ENCODE assay signal across 7 cellular contexts in genomic region chr19:17216058-17216670, GRCh38. TPM values are rescaled to one million over a fixed set of nuclear protein-coding genes. Genes with fewer than 3 reads are reported as not detected.
DNase-seq lines count a peak whose midpoint lies in the region; ATAC-seq and TF ChIP-seq lines count a peak whose summit lies in the region.

No MANE protein-coding gene starts in this region.

- H3K9ac ChIP-seq in SK-N-SH: peak overlapping the region; percentile 79

- TF ChIP-seq RAD21 in SK-N-SH (IDR thresholded peaks at IDR 0.05; ENCODE audit: low read length): no peak

- ATAC-seq in foreskin keratinocyte (no peak), HG02610 (IDR thresholded peaks at IDR 0.05; ENCODE audit: unreplicated experiment) (no peak)

- DNase-seq in HAP-1 (ENCODE audit: low spot score in 2 of 2): no peak
- DNase-seq in SK-N-SH: peak; percentile 66
- DNase-seq in fibroblast of pulmonary artery (ENCODE audit: low read depth): no peak
- DNase-seq in foreskin keratinocyte: no peak
- DNase-seq in SK-N-DZ (ENCODE audit: low spot score): no peak

- no peak for TF ChIP-seq EP300 in SK-N-SH (IDR thresholded peaks at IDR 0.05; ENCODE audit: borderline replicate concordance in 1 of 2, low read depth in 1 of 2, low read length in 1 of 2)

- TF ChIP-seq CTCF in SK-N-SH (IDR thresholded peaks at IDR 0.05) (no peak), fibroblast of pulmonary artery (IDR thresholded peaks at IDR 0.05; ENCODE audit: low read length, missing control alignments) (no peak), foreskin keratinocyte (conservative IDR thresholded peaks at IDR 0.05) (no peak)

- H4K20me1 ChIP-seq in SK-N-SH (ENCODE audit: insufficient read depth): no peaks in the 10 kb centered on the region

- POLR2A ChIA-PET in SK-N-SH (lab: Yijun Ruan, JAX): interaction anchor here (0.6 to 2.9 kb wide), 11 partner anchors 8 to 169 kb away, joined by 3 to 33 read pairs (median 5); partner anchors contain the start of genes ANKLE1, BABAM1 and OCEL1

- in situ Hi-C loops in HAP-1 (cut with MboI; ENCODE audit: low sequenced_read_pairs): no loop called here

- CTCF ChIA-PET in SK-N-SH (lab: Yijun Ruan, JAX): interaction anchor here (1.4 to 2.6 kb wide), 5 partner anchors 10 to 66 kb away, joined by 4 to 21 read pairs (median 8); partner anchors contain the start of genes ANKLE1 and OCEL1

- H3K4me1 ChIP-seq in HAP-1 (peaks cover 11% of the 10 kb centered on the region), SK-N-SH (ENCODE audit: control insufficient read depth in 1 of 2, insufficient read depth in 2 of 2, low read depth in 1 of 2, low read length in 1 of 2) (peaks cover 5 to 14% of the 10 kb centered on the region in 2 experiments), foreskin keratinocyte (no peaks in the 10 kb centered on the region)

- H3K27me3 ChIP-seq in HAP-1 (ENCODE audit: low read depth) (no peaks in the 10 kb centered on the region), SK-N-SH (ENCODE audit: insufficient read depth) (no peaks in the 10 kb centered on the region), foreskin keratinocyte (no peaks in the 10 kb centered on the region)

- H3F3A ChIP-seq in SK-N-SH (replicated peaks; ENCODE audit: insufficient read depth): peaks cover 14% of the 10 kb centered on the region

- peaks cover 10% of the 10 kb centered on the region; the same call in 1 of the 2 replicates for H3K79me2 ChIP-seq in SK-N-SH (ENCODE audit: insufficient read depth)

- H3K9me2 ChIP-seq in SK-N-SH: no peaks in the 10 kb centered on the region

- H3K4me2 ChIP-seq in SK-N-SH: peak overlapping the region; percentile 84

- H3K4me3 ChIP-seq in HAP-1 (peak overlapping the region; percentile 85), SK-N-SH (ENCODE audit: low read depth in 2 of 2, low read length in 1 of 2) (peak overlapping the region; percentile 71 to 73), fibroblast of pulmonary artery (replicated peaks; ENCODE audit: low read depth, low read length) (peak overlapping the region; percentile 72), skin epidermis (peak overlapping the region in 5 of 7 experiments; percentile 51 to 68 (median 60))

- H3K27ac ChIP-seq in SK-N-SH (ENCODE audit: low read depth in 2 of 2, low read length in 1 of 2): peak overlapping the region; percentile 80 to 89; a peak in 3 of 4 replicates
- peak overlapping the region in 8 of 21 experiments; percentile 89 to 97 (median 94) for H3K27ac ChIP-seq in skin epidermis
- no peak overlapping the region for H3K27ac ChIP-seq in foreskin keratinocyte

- no peak overlapping the region; the same call in 1 of the 2 replicates for H2AFZ ChIP-seq in SK-N-SH (ENCODE audit: low read depth)

- H3K9me3 ChIP-seq in HAP-1: no peaks in the 10 kb centered on the region
- no peaks in the 10 kb centered on the region for H3K9me3 ChIP-seq in SK-N-SH

- H3K36me3 ChIP-seq in HAP-1 (replicated peaks): peaks cover 16% of the 10 kb centered on the region; the same call in 1 of the 2 replicates
- H3K36me3 ChIP-seq in SK-N-SH (replicated peaks in 1 of 2; ENCODE audit: control insufficient read depth in 1 of 2, insufficient read depth in 2 of 2, low read length in 1 of 2): peaks cover 17 to 18% of the 10 kb centered on the region in 2 experiments

- WGBS in SK-N-SH (ENCODE audit: low lambda C conversion rate): 31% methylated on average over 10 of the region's 13 CpGs

TF ChIP-seq in SK-N-SH, 30 proteins besides CTCF, POLR2A, EP300 and RAD21:
- TF ChIP-seq NFIC (IDR thresholded peaks at IDR 0.05; ENCODE audit: borderline replicate concordance) (peak; percentile 65), MXI1 (IDR thresholded peaks at IDR 0.05; ENCODE audit: low read depth, low read length) (peak; percentile 6; the same call in 1 of the 2 replicates), FOSL2 (IDR thresholded peaks at IDR 0.05; ENCODE audit: borderline replicate concordance, low read depth) (no peak)

RNA-seq across cellular contexts. Expression of gene USE1, which starts 1.0 kb away (rescaled TPM):
- polyA plus RNA-seq in SK-N-SH (2012; rRNA removed) (63.9 and 81.8 TPM in 2 replicates), foreskin keratinocyte (33.1 and 36.8 TPM in 2 replicates)
- polyA plus RNA-seq in SK-N-SH (2012; cell fraction: cytosol; rRNA removed): 50.5 and 51.0 TPM in 2 replicates
- polyA plus RNA-seq in SK-N-SH (2012; cell fraction: nucleus; rRNA removed): 75.2 and 100 TPM in 2 replicates
- 20.7 and 21.5 TPM in 2 replicates for total RNA-seq in foreskin keratinocyte
- 4.6 and 6.2 TPM in 2 replicates for polyA plus RNA-seq in SK-N-DZ (2014; cell fraction: cytosol; rRNA removed)
- polyA plus RNA-seq in SK-N-DZ (2014; cell fraction: nucleus; rRNA removed): 18.4 and 19.1 TPM in 2 replicates

RNA-seq across cellular contexts. Expression of gene OCEL1, which starts 9.9 kb away (rescaled TPM):
- polyA plus RNA-seq in SK-N-SH (2012; rRNA removed) (9.1 and 9.8 TPM in 2 replicates), foreskin keratinocyte (16.7 and 21.7 TPM in 2 replicates)
- polyA plus RNA-seq in SK-N-SH (2012; cell fraction: cytosol; rRNA removed): 6.5 and 8.9 TPM in 2 replicates
- polyA plus RNA-seq in SK-N-SH (2012; cell fraction: nucleus; rRNA removed): 18.3 and 24.7 TPM in 2 replicates
- total RNA-seq in foreskin keratinocyte: 12.3 and 14.4 TPM in 2 replicates
- polyA plus RNA-seq in SK-N-DZ (2014; cell fraction: cytosol; rRNA removed): 1.6 and 3.9 TPM in 2 replicates
- polyA plus RNA-seq in SK-N-DZ (2014; cell fraction: nucleus; rRNA removed): 0.78 and 9.6 TPM in 2 replicates

RNA-seq across cellular contexts. Expression of gene NR2F6, which starts 29.6 kb away (rescaled TPM):
- polyA plus RNA-seq in SK-N-SH (2012; rRNA removed) (31.7 and 37.3 TPM in 2 replicates), foreskin keratinocyte (37.9 and 41.6 TPM in 2 replicates)
- 16.0 and 27.7 TPM in 2 replicates for polyA plus RNA-seq in SK-N-SH (2012; cell fraction: cytosol; rRNA removed)
- polyA plus RNA-seq in SK-N-SH (2012; cell fraction: nucleus; rRNA removed): 33.4 and 46.3 TPM in 2 replicates
- total RNA-seq in foreskin keratinocyte: 30.2 and 35.3 TPM in 2 replicates
- polyA plus RNA-seq in SK-N-DZ (2014; cell fraction: cytosol; rRNA removed): 90.3 and 107 TPM in 2 replicates
- 73.5 and 90.3 TPM in 2 replicates for polyA plus RNA-seq in SK-N-DZ (2014; cell fraction: nucleus; rRNA removed)

RNA-seq across cellular contexts. Expression of gene USHBP1, which starts 48.4 kb away (rescaled TPM):
- polyA plus RNA-seq in SK-N-SH (2012; rRNA removed) (0.03 and 0.05 TPM in 2 replicates), foreskin keratinocyte (0.04 TPM in 1 of 2 replicates, not detected in the other)
- polyA plus RNA-seq in SK-N-SH (2012; cell fraction: cytosol; rRNA removed): 0.01 TPM in 2 replicates
- 0.02 and 0.06 TPM in 2 replicates for polyA plus RNA-seq in SK-N-SH (2012; cell fraction: nucleus; rRNA removed)
- total RNA-seq in foreskin keratinocyte: not detected in 2 replicates
- 0.02 and 0.45 TPM in 2 replicates for polyA plus RNA-seq in SK-N-DZ (2014; cell fraction: cytosol; rRNA removed)
- polyA plus RNA-seq in SK-N-DZ (2014; cell fraction: nucleus; rRNA removed): 0.24 and 0.28 TPM in 2 replicates

RNA-seq across cellular contexts. Expression of gene BABAM1, which starts 51.1 kb away (rescaled TPM):
- polyA plus RNA-seq in SK-N-SH (2012; rRNA removed) (192 TPM in 2 replicates), foreskin keratinocyte (119 and 122 TPM in 2 replicates)
- 112 and 137 TPM in 2 replicates for polyA plus RNA-seq in SK-N-SH (2012; cell fraction: cytosol; rRNA removed)
- 286 and 348 TPM in 2 replicates for polyA plus RNA-seq in SK-N-SH (2012; cell fraction: nucleus; rRNA removed)
- 95.7 and 95.9 TPM in 2 replicates for total RNA-seq in foreskin keratinocyte
- 109 and 123 TPM in 2 replicates for polyA plus RNA-seq in SK-N-DZ (2014; cell fraction: cytosol; rRNA removed)
- polyA plus RNA-seq in SK-N-DZ (2014; cell fraction: nucleus; rRNA removed): 137 and 164 TPM in 2 replicates
